Comparison of ENCODE assay signal across 9 cellular contexts in the genomic region with DNA sequence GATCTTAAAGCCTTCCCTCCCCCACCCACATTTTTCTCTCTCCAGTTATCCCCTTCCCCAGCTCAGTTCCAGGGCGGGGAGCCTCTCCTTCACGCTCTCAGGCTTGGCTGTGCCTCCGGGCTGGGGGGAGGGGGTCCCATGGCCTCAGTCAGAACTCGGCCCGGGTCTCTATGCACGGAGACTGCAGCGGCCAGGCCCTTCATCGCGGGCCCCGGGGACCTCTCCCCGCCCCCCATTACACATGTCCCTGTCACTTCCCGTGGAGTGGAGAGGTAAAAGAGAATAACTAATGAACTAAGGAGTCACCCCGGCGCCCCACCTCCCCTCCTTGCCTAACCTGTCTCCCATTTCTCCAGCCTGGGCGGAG. TPM values are rescaled to one million over a fixed set of nuclear protein-coding genes. Genes with fewer than 3 reads are reported as not detected.
A peak's percentile ranks its signal among the peaks of the same experiment; 100 is the strongest.
DNase-seq lines count a peak whose midpoint lies in the region; ATAC-seq and TF ChIP-seq lines count a peak whose summit lies in the region.
"Had no signal": no experiment of that assay in that cellular context is flagged by ENCODE, and none has a peak within 500 bp of the region (broad histone marks: within the 10 kb centered on the region; RNA-seq: fewer than 3 reads in every experiment).

No MANE protein-coding gene starts in this region.

- H3K4me1 ChIP-seq in mesodermal cell (ENCODE audit: control insufficient read depth, insufficient read depth, low read length, poor library complexity, severe bottlenecking) (peaks cover 5% of the 10 kb centered on the region), upper lobe of left lung (peaks cover 9 to 18% (median 14%) of the 10 kb centered on the region in 4 donors)

- peaks cover 8% of the 10 kb centered on the region for H3K36me3 Mint-ChIP-seq in activated naive CD8-positive, alpha-beta T cell treated with anti-CD3 and anti-CD28 coated beads, Interleukin-2, amount 50 U/mL, for 24 hours (ENCODE audit: low read depth)

- TF ChIP-seq EP300 in upper lobe of left lung (IDR thresholded peaks at IDR 0.05) = no peak

- H3K27ac ChIP-seq in mesodermal cell (ENCODE audit: low read depth, low read length, severe bottlenecking) = peak overlapping the region; percentile 10
- peak overlapping the region; percentile 74 to 85 (median 82) for H3K27ac ChIP-seq in upper lobe of left lung
- H3K27ac ChIP-seq: KMS-11 had no signal

- TF ChIP-seq POLR2A in upper lobe of left lung (IDR thresholded peaks at IDR 0.05) = no peak

- H3K9me3 ChIP-seq in mesodermal cell (ENCODE audit: control insufficient read depth, low read length) = no peaks in the 10 kb centered on the region
- H3K9me3 ChIP-seq in upper lobe of left lung = no peaks in the 10 kb centered on the region

- no peak for TF ChIP-seq CTCF in upper lobe of left lung (IDR thresholded peaks at IDR 0.05)

- peaks cover 24% of the 10 kb centered on the region for H3K4me1 Mint-ChIP-seq in activated naive CD8-positive, alpha-beta T cell treated with anti-CD3 and anti-CD28 coated beads, Interleukin-2, amount 50 U/mL, for 24 hours

- H3K36me3 ChIP-seq in mesodermal cell (ENCODE audit: control insufficient read depth, insufficient read depth, low read length) = peaks cover 5% of the 10 kb centered on the region
- peaks cover 0 to 16% (median 0%) of the 10 kb centered on the region in 4 donors for H3K36me3 ChIP-seq in upper lobe of left lung

- ATAC-seq in Right ventricle myocardium inferior (no peak), Right ventricle myocardium superior (ENCODE audit: poor library complexity) (no peak), upper lobe of left lung (ENCODE audit: low FRiP score in 2 of 2) (no peak), HG02642 (IDR thresholded peaks at IDR 0.05; ENCODE audit: poor library complexity, unreplicated experiment) (no peak)
- no peak for ATAC-seq in activated naive CD8-positive, alpha-beta T cell treated with anti-CD3 and anti-CD28 coated beads, Interleukin-2, amount 50 U/mL, for 24 hours

- intact Hi-C loops in Right ventricle myocardium inferior (cut with DNase I) (no loop called here), Right ventricle myocardium superior (cut with DNase I) (no loop called here)

- DNase-seq in Right ventricle myocardium inferior (ENCODE audit: missing footprints) = peak; percentile 27
- DNase-seq in Right ventricle myocardium superior = no peak
- DNase-seq in activated naive CD8-positive, alpha-beta T cell treated with anti-CD3 and anti-CD28 coated beads, Interleukin-2, amount 50 U/mL, for 24 hours = no peak
- no peak for DNase-seq in upper lobe of left lung
- no peak for DNase-seq in ecto neural progenitor cell (ENCODE audit: low spot score)
- no peak for DNase-seq in dermis blood vessel endothelial cell

- no peaks in the 10 kb centered on the region for H3K27me3 Mint-ChIP-seq in activated naive CD8-positive, alpha-beta T cell treated with anti-CD3 and anti-CD28 coated beads, Interleukin-2, amount 50 U/mL, for 24 hours

- H3K27me3 ChIP-seq in upper lobe of left lung = no peaks in the 10 kb centered on the region

- no CpG with 5 or more reads among the region's 15 CpGs for WGBS in mesodermal cell (ENCODE audit: insufficient coverage in 2 of 2), 2 experiments
- WGBS in upper lobe of left lung, 2 donors = 51 to 60% methylated on average over 8 to 14 of the region's 15 CpGs

- no peak overlapping the region for H3K4me3 ChIP-seq in mesodermal cell (ENCODE audit: extremely low read depth, insufficient read depth, low read length, poor library complexity, severe bottlenecking)
- no peak overlapping the region for H3K4me3 ChIP-seq in upper lobe of left lung

- H3K4me3 Mint-ChIP-seq in activated naive CD8-positive, alpha-beta T cell treated with anti-CD3 and anti-CD28 coated beads, Interleukin-2, amount 50 U/mL, for 24 hours = no peak overlapping the region

- peak overlapping the region; percentile 62 for H3K27ac Mint-ChIP-seq in activated naive CD8-positive, alpha-beta T cell treated with anti-CD3 and anti-CD28 coated beads, Interleukin-2, amount 50 U/mL, for 24 hours

- no peaks in the 10 kb centered on the region for H3K9me3 Mint-ChIP-seq in activated naive CD8-positive, alpha-beta T cell treated with anti-CD3 and anti-CD28 coated beads, Interleukin-2, amount 50 U/mL, for 24 hours

RNA-seq across cellular contexts. Expression of gene PRICKLE3, which starts 0.8 kb away (rescaled TPM):
- total RNA-seq in Right ventricle myocardium inferior (15.1 TPM), Right ventricle myocardium superior (12.7 TPM), upper lobe of left lung (10 to 100 TPM; 14.4 to 43.0 (median 19.7) TPM), dermis blood vessel endothelial cell (9.4 and 9.7 TPM in 2 replicates)
- polyA plus RNA-seq in mesodermal cell (2013, experiment 1 of 2) = 10.9 TPM
- 9.8 TPM for polyA plus RNA-seq in mesodermal cell (2013, experiment 2 of 2)

RNA-seq across cellular contexts. Expression of gene SYP, which starts 13.0 kb away (rescaled TPM):
- total RNA-seq in Right ventricle myocardium inferior (1.8 TPM), Right ventricle myocardium superior (1.6 TPM), upper lobe of left lung (1 to 10 TPM; 2.1 to 8.0 (median 4.3) TPM), dermis blood vessel endothelial cell (0.14 and 0.34 TPM in 2 replicates)
- polyA plus RNA-seq in mesodermal cell (2013, experiment 1 of 2) = 1.4 TPM
- 1.1 TPM for polyA plus RNA-seq in mesodermal cell (2013, experiment 2 of 2)

RNA-seq across cellular contexts. Expression of gene PLP2, which starts 15.3 kb away (rescaled TPM):
- total RNA-seq in Right ventricle myocardium inferior = 67.0 TPM
- total RNA-seq in Right ventricle myocardium superior = 50.1 TPM
- 12.6 TPM for polyA plus RNA-seq in mesodermal cell (2013, experiment 1 of 2)
- polyA plus RNA-seq in mesodermal cell (2013, experiment 2 of 2) = 10.8 TPM
- 100 to 1,000 TPM in 2 of 6 donors, 10 to 100 TPM in 4; 32.7 to 135 (median 58.4) TPM for total RNA-seq in upper lobe of left lung
- 2.6 and 13.1 TPM in 2 replicates for total RNA-seq in dermis blood vessel endothelial cell

RNA-seq across cellular contexts. Expression of gene MAGIX, which starts 24.5 kb away (rescaled TPM):
- total RNA-seq in Right ventricle myocardium inferior (4.3 TPM), Right ventricle myocardium superior (5.3 TPM), upper lobe of left lung (10 to 100 TPM in 4 of 6 donors, 1 to 10 TPM in 2; 7.3 to 16.3 (median 12.9) TPM), dermis blood vessel endothelial cell (0.68 and 0.84 TPM in 2 replicates)
- polyA plus RNA-seq in mesodermal cell (2013, experiment 1 of 2) = 0.92 TPM
- polyA plus RNA-seq in mesodermal cell (2013, experiment 2 of 2) = 0.51 TPM

RNA-seq across cellular contexts. Expression of gene CACNA1F, which starts 46.1 kb away (rescaled TPM):
- total RNA-seq in Right ventricle myocardium inferior (not detected), Right ventricle myocardium superior (0.11 TPM), upper lobe of left lung (1 to 10 TPM in 4 of 6 donors, under 1 TPM in 2; 0.46 to 6.3 (median 1.7) TPM), dermis blood vessel endothelial cell (under 0.01 and 0.05 TPM in 2 replicates)
- 0.48 TPM for polyA plus RNA-seq in mesodermal cell (2013, experiment 1 of 2)
- polyA plus RNA-seq in mesodermal cell (2013, experiment 2 of 2) = 0.46 TPM
